Comparison of ENCODE assay signal across 8 cellular contexts in the genomic region with DNA sequence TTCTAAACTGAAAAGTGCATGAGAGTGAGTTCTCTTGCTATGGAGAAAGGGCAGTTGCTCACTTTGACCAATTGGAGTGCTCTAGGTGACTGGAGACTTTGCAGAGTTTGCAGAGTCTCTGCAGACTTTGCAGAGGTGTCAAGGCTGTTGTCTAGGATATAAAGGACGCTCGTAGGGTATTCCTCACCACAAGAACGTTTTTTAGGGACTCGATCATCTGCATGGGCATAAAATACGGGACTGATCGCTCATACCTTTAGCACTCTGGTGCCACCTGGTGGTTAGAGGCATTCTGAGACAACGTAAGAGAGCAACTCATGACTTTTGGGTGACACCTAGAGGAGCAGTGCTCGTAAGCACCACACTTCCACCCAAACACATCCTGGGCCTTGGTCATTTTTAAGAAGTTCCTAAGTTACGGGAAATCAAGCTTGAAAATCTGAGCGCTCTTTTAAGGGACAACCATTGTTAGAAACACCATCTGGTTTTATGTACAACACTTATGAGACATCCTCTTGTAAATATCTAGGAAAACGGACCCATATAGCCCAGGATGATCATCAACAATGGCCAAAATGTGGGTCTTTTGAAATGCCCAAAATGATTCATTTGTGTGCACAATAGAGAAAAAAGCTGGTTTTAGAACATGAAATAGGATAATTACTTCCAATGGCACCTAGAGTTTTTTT.
DNase-seq lines count a peak whose midpoint lies in the region; ATAC-seq and TF ChIP-seq lines count a peak whose summit lies in the region.

No MANE protein-coding gene starts in this region.

- no peak overlapping the region for H3K27ac ChIP-seq in brain microvascular endothelial cell

- H3K4me3 ChIP-seq in brain microvascular endothelial cell (ENCODE audit: low read depth, low read length) = no peak overlapping the region

- H3K36me3 ChIP-seq in brain microvascular endothelial cell (replicated peaks) = no peaks in the 10 kb centered on the region

- in situ Hi-C loops in brain microvascular endothelial cell (cut with HindIII; ENCODE audit: low pct_ligation_motif_present, low sequenced_read_pairs) = no loop called here

- ATAC-seq in HG02973 (IDR thresholded peaks at IDR 0.05; ENCODE audit: unreplicated experiment) (peak; percentile 86), HG03520 (IDR thresholded peaks at IDR 0.05; ENCODE audit: unreplicated experiment) (no peak)

- peak; percentile 85 for DNase-seq in GM03348 (ENCODE audit: low spot score)
- DNase-seq in NCI-H2196 (lab: John Stamatoyannopoulos, UW; ENCODE audit: unreplicated experiment) = peak; percentile 86
- peak; percentile 73 for DNase-seq in UCSD-AML1 (lab: John Stamatoyannopoulos, UW; ENCODE audit: unreplicated experiment)
- DNase-seq in brain microvascular endothelial cell = peak; percentile 87
- peak; percentile 87 for DNase-seq in iPS-NIHi11 (ENCODE audit: low spot score)
- peak; percentile 73 to 89 for DNase-seq in stimulated activated CD4-positive, alpha-beta T cell treated with anti-CD3 and anti-CD28 coated beads, Interleukin-12 subunit alpha, Interleukin-12 subunit beta, amount 100 ng/mL, for 24 hours (ENCODE audit: low read depth in 2 of 2)

- peak; percentile 99 for TF ChIP-seq CTCF in brain microvascular endothelial cell (IDR thresholded peaks at IDR 0.05; ENCODE audit: low read depth, low read length, missing control alignments)

- H3K27me3 ChIP-seq in brain microvascular endothelial cell (replicated peaks) = no peaks in the 10 kb centered on the region
